In the genomic region with DNA sequence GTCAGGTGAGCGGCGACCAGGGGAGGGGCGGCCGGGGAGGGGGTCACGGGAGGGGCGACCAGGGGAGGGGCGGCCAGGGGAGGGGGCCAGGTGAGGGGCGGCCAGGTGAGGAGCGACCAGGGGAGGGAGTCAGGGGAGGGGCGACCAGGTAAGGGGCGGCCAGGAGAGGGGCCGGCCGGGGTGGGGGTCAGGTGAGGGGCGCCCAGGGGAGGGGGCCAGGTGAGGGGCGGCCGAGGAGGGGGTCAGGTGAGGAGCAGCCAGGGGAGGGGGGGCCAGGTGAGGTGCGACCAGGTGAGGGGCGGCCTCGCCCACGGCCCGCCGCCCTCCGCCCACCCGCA, we compare ENCODE assay signal across 8 cellular contexts. TPM values are rescaled to one million over a fixed set of nuclear protein-coding genes. Genes with fewer than 3 reads are reported as not detected.
A peak's percentile ranks its signal among the peaks of the same experiment; 100 is the strongest.
DNase-seq lines count a peak whose midpoint lies in the region; ATAC-seq, FAIRE-seq and TF ChIP-seq lines count a peak whose summit lies in the region.

No MANE protein-coding gene starts in this region.

- peak overlapping the region; percentile 92 for H3K18ac ChIP-seq in mesendoderm (ENCODE audit: low read length)

- POLR2A ChIA-PET in HepG2 (lab: Yijun Ruan, JAX): no interaction called here

- H2BK5ac ChIP-seq in mesendoderm (ENCODE audit: low read length): no peak overlapping the region

- no peaks in the 10 kb centered on the region for H4K20me1 ChIP-seq in HepG2 (ENCODE audit: insufficient read depth, low read length)

- H3K79me2 ChIP-seq in HepG2 (ENCODE audit: insufficient read depth, low read length) (no peaks in the 10 kb centered on the region), mesendoderm (ENCODE audit: control insufficient read depth, insufficient read depth, low read length) (peaks cover 4% of the 10 kb centered on the region)

- ATAC-seq in HepG2 (no peak), HG03460 (IDR thresholded peaks at IDR 0.05; ENCODE audit: unreplicated experiment) (no peak)

- H3K79me1 ChIP-seq in mesendoderm (ENCODE audit: low read length): no peaks in the 10 kb centered on the region

- H3K4me1 ChIP-seq in liver (ENCODE audit: control insufficient read depth in 4 of 4, insufficient read depth in 4 of 4, low read length in 3 of 4) (peaks cover 0 to 5% (median 0%) of the 10 kb centered on the region in 4 donors), HepG2 (ENCODE audit: insufficient read depth, low read length) (no peaks in the 10 kb centered on the region), mesendoderm (ENCODE audit: control insufficient read depth, low read depth, low read length) (peaks cover 4% of the 10 kb centered on the region), vagina (peaks cover 12% of the 10 kb centered on the region)

- BruUV-seq in HepG2 (replicated peaks; lab: Mats Ljungman, UMichigan): no TSS peak

- no peaks in the 10 kb centered on the region for H3K9me3 ChIP-seq in liver (ENCODE audit: control insufficient read depth in 4 of 4, low read length in 3 of 4)
- no peaks in the 10 kb centered on the region for H3K9me3 ChIP-seq in HepG2 (ENCODE audit: low read length)
- H3K9me3 ChIP-seq in vagina: no peaks in the 10 kb centered on the region

- H3K4me2 ChIP-seq in HepG2 (ENCODE audit: low read depth, low read length) (no peak overlapping the region), mesendoderm (ENCODE audit: low read length) (no peak overlapping the region)

- no peak overlapping the region for H4K5ac ChIP-seq in mesendoderm (ENCODE audit: low read length)

- TF ChIP-seq CTCF in liver (IDR thresholded peaks at IDR 0.05; ENCODE audit: low read depth, low read length, missing input control): no peak
- no peak for TF ChIP-seq CTCF in HepG2 (CRISPR knock-in tag; IDR thresholded peaks at IDR 0.05)
- TF ChIP-seq CTCF in coronary artery (IDR thresholded peaks at IDR 0.05): no peak
- no peak for TF ChIP-seq CTCF in vagina (IDR thresholded peaks at IDR 0.05)

- H2BK120ac ChIP-seq in mesendoderm (ENCODE audit: low read depth, low read length): peak overlapping the region; percentile 84

- H3K56ac ChIP-seq in mesendoderm (ENCODE audit: low read length): peak overlapping the region; percentile 88

- TF ChIP-seq EP300 in HepG2 (IDR thresholded peaks at IDR 0.05; ENCODE audit: low read depth in 2 of 2, low read length in 2 of 2) (no peak), HepG2 (CRISPR knock-in tag; IDR thresholded peaks at IDR 0.05; ENCODE audit: borderline replicate concordance) (no peak)

- no peak overlapping the region for H2AK5ac ChIP-seq in mesendoderm (ENCODE audit: low read length)

- WGBS in liver: 7% methylated on average over 24 of the region's 24 CpGs
- WGBS in HepG2 (ENCODE audit: low lambda C conversion rate): 85% methylated on average over 18 of the region's 24 CpGs
- no CpG with 5 or more reads among the region's 24 CpGs for WGBS in mesendoderm (ENCODE audit: extremely low coverage, insufficient coverage, low lambda C conversion rate)

- H3K4ac ChIP-seq in mesendoderm (ENCODE audit: low read depth, low read length): peak overlapping the region; percentile 98

- no peak overlapping the region for H4K8ac ChIP-seq in mesendoderm (ENCODE audit: low read depth, low read length)

- no peak overlapping the region for H3K27ac ChIP-seq in liver (ENCODE audit: low read depth in 1 of 2, low read length in 2 of 2)
- H3K27ac ChIP-seq in HepG2 (ENCODE audit: extremely low read length, insufficient read depth, low read length): no peak overlapping the region
- no peak overlapping the region for H3K27ac ChIP-seq in coronary artery
- peak overlapping the region; percentile 60 for H3K27ac ChIP-seq in mesendoderm (ENCODE audit: low read depth, low read length)
- no peak overlapping the region for H3K27ac ChIP-seq in vagina

- no peak for DNase-seq in HepG2 (ENCODE audit: low spot score)
- DNase-seq in coronary artery (ENCODE audit: low spot score): no peak
- DNase-seq in mesendoderm: no peak
- no peak for DNase-seq in vagina (ENCODE audit: extremely low spot score in 2 of 2)
- no peak for DNase-seq in retina
- no peak for DNase-seq in islet precursor cell

- no peak overlapping the region for H2AFZ ChIP-seq in HepG2 (ENCODE audit: low read length)

- no peak overlapping the region for H3K9ac ChIP-seq in liver (ENCODE audit: low read depth in 1 of 2, low read length in 2 of 2)
- H3K9ac ChIP-seq in HepG2 (ENCODE audit: insufficient read depth, low read depth, low read length): no peak overlapping the region
- peak overlapping the region; percentile 62 for H3K9ac ChIP-seq in mesendoderm (ENCODE audit: low read length)

- TF ChIP-seq POLR2A in HepG2 (IDR thresholded peaks at IDR 0.05; ENCODE audit: insufficient read depth in 1 of 2, low read depth in 2 of 2, low read length in 2 of 2): no peak
- TF ChIP-seq POLR2A in vagina (IDR thresholded peaks at IDR 0.05): no peak

- H2BK15ac ChIP-seq in mesendoderm (replicated peaks; ENCODE audit: low read depth): no peak overlapping the region

- CTCF ChIA-PET in HepG2 (lab: Yijun Ruan, JAX; ENCODE audit: low intra/inter-chr PET ratio, low total read pairs): no interaction called here

- FAIRE-seq in HepG2 (lab: Jason Lieb, UNC): no peak

- H3K23ac ChIP-seq in mesendoderm (ENCODE audit: low read length): no peak overlapping the region

- in situ Hi-C loops in HepG2 (cut with HindIII; ENCODE audit: extremely low pct_ligation_motif_present, low pct_unique_long_range_greater_than_20kb): no loop called here

- no peaks in the 10 kb centered on the region for H3K27me3 ChIP-seq in liver (ENCODE audit: control insufficient read depth in 4 of 4, insufficient read depth in 4 of 4, low read length in 3 of 4)
- no peaks in the 10 kb centered on the region; a peak in 1 of 5 replicates for H3K27me3 ChIP-seq in HepG2 (ENCODE audit: control insufficient read depth in 1 of 2, insufficient read depth in 2 of 2, low read length in 2 of 2)
- no peaks in the 10 kb centered on the region for H3K27me3 ChIP-seq in mesendoderm (ENCODE audit: insufficient read depth, low read length, poor library complexity)
- no peaks in the 10 kb centered on the region for H3K27me3 ChIP-seq in vagina

- TF ChIP-seq RAD21 in liver (IDR thresholded peaks at IDR 0.05) (no peak), HepG2 (CRISPR knock-in tag; IDR thresholded peaks at IDR 0.05) (no peak)

- intact Hi-C loops in HepG2 (cut with micrococcal nuclease; ENCODE audit: unreplicated experiment) (no loop called here), vagina (cut with DNase I) (no loop called here)

- H3K4me3 ChIP-seq in liver (ENCODE audit: low read depth in 1 of 3, low read length in 3 of 3) (peak overlapping the region in 2 of 3 donors; percentile 22 to 58), HepG2 (replicated peaks in 1 of 3; ENCODE audit: insufficient read depth in 1 of 3, low read depth in 2 of 3, low read length in 3 of 3) (peak overlapping the region in 1 of 3 experiments; percentile 58; a peak in 3 of 6 replicates), coronary artery (peak overlapping the region; percentile 71), mesendoderm (ENCODE audit: low read length) (no peak overlapping the region), vagina (peak overlapping the region; percentile 42 to 51)

- H3K36me3 ChIP-seq in liver (ENCODE audit: control insufficient read depth in 4 of 4, insufficient read depth in 3 of 4, low read depth in 1 of 4, low read length in 3 of 4) (peaks cover 2 to 6% (median 4%) of the 10 kb centered on the region in 4 donors), HepG2 (replicated peaks in 1 of 2; ENCODE audit: control insufficient read depth in 1 of 2, insufficient read depth in 2 of 2, low read length in 2 of 2) (no peaks in the 10 kb centered on the region), mesendoderm (ENCODE audit: control insufficient read depth, insufficient read depth, low read length) (no peaks in the 10 kb centered on the region), vagina (peaks cover 0 to under 1% of the 10 kb centered on the region in 2 donors)

TF ChIP-seq in HepG2, 621 proteins besides CTCF, POLR2A, EP300 and RAD21:
- TF ChIP-seq TBL1XR1 (IDR thresholded peaks at IDR 0.05; ENCODE audit: borderline replicate concordance, low read length, partially characterized antibody): no peak
- no peak for TF ChIP-seq SUZ12 (IDR thresholded peaks at IDR 0.05; ENCODE audit: low read depth, low read length)

RNA-seq across cellular contexts. Expression of gene TESMIN, which starts 0.4 kb away (rescaled TPM):
- total RNA-seq in liver: 1 to 10 TPM in 1 of 2 donors, under 1 TPM in 1; 0.42 to 2.5 TPM
- polyA plus RNA-seq in liver: under 1 TPM; 0.27 to 0.82 TPM
- total RNA-seq in HepG2 (2016; rRNA removed; fragmentation: Illumina TruSeq; extraction: Trizol): 0.15 and 0.60 TPM in 2 replicates
- 0.51 TPM in 1 of 2 replicates, not detected in the other for total RNA-seq in HepG2 (2016; cell fraction: cytosol; rRNA removed; fragmentation: Illumina TruSeq; extraction: Trizol; ENCODE audit: low read depth)
- total RNA-seq in HepG2 (2016; cell fraction: insoluble cytoplasmic fraction; rRNA removed; fragmentation: Illumina TruSeq; extraction: Trizol): 0.30 and 0.79 TPM in 2 replicates
- total RNA-seq in HepG2 (2016; cell fraction: membrane; rRNA removed; fragmentation: Illumina TruSeq; extraction: Trizol): 0.31 and 0.38 TPM in 2 replicates
- 0.96 TPM in 1 of 2 replicates, not detected in the other for total RNA-seq in HepG2 (2016; cell fraction: nucleus; rRNA removed; fragmentation: Illumina TruSeq; extraction: Trizol)
- polyA plus RNA-seq in HepG2 (2011; rRNA removed): 0.22 and 0.45 TPM in 2 replicates
- 0.09 and 0.18 TPM in 2 replicates for polyA plus RNA-seq in HepG2 (2011; cell fraction: cytosol; rRNA removed)
- 0.69 and 0.88 TPM in 2 replicates for polyA plus RNA-seq in HepG2 (2011; cell fraction: nucleus; rRNA removed)
- 0.47 and 0.92 TPM in 2 replicates for polyA plus RNA-seq in HepG2 (2012)
- 0.32 and 0.66 TPM in 2 replicates for polyA plus RNA-seq in HepG2 (2016; cell fraction: cytosol; fragmentation: Illumina TruSeq; extraction: Trizol; ENCODE audit: low read depth)
- 0.58 and 0.72 TPM in 2 replicates for polyA plus RNA-seq in HepG2 (2016; cell fraction: insoluble cytoplasmic fraction; fragmentation: Illumina TruSeq; extraction: Trizol; ENCODE audit: low read depth)
- polyA plus RNA-seq in HepG2 (2016; cell fraction: membrane; fragmentation: Illumina TruSeq; extraction: Trizol; ENCODE audit: low read depth): 0.20 and 0.56 TPM in 2 replicates
- not detected in 2 replicates for polyA plus RNA-seq in HepG2 (2016; cell fraction: nucleus; fragmentation: Illumina TruSeq; extraction: Trizol; ENCODE audit: insufficient read depth, low read depth)
- 0.10 and 0.42 TPM in 2 replicates for polyA minus RNA-seq in HepG2 (2011; rRNA and poly(A)+ RNA removed; ENCODE audit: low replicate concordance)
- polyA minus RNA-seq in HepG2 (2011; cell fraction: cytosol; rRNA and poly(A)+ RNA removed): not detected in 2 replicates
- polyA minus RNA-seq in HepG2 (2011; cell fraction: nucleus; rRNA and poly(A)+ RNA removed): 0.26 and 0.62 TPM in 2 replicates
- polyA plus RNA-seq in mesendoderm (2013, experiment 1 of 2): 42.7 TPM
- polyA plus RNA-seq in mesendoderm (2013, experiment 2 of 2): 43.2 TPM
- total RNA-seq in vagina: 8.3 TPM
